ENCODE assay signal across 36 cellular contexts in genomic region chr11:6724013-6724412, GRCh38. TPM values are rescaled to one million over a fixed set of nuclear protein-coding genes. Genes with fewer than 3 reads are reported as not detected.
"Had no signal": no experiment of that assay in that cellular context is flagged by ENCODE, and none has a peak within 500 bp of the region (broad histone marks: within the 10 kb centered on the region; RNA-seq: fewer than 3 reads in every experiment).

No MANE protein-coding gene starts in this region.

- H3K36me3 ChIP-seq: adrenal gland, ascending aorta, cardiac muscle cell, left lung, ovary, thoracic aorta, vagina had no signal

- H3K27me3 Mint-ChIP-seq: activated CD4-positive, alpha-beta memory T cell treated with anti-CD3 and anti-CD28 coated beads for 36 hours; stimulated activated naive CD8-positive, alpha-beta T cell treated with anti-CD3 and anti-CD28 coated beads, Interleukin-15, Interleukin-2, amounts not matched to agents 100 ng/mL and 50 ng/mL, for 24 hours had no signal

- H3K27ac ChIP-seq: adrenal gland, ascending aorta, cardiac muscle cell, coronary artery, left lung, ovary, skin epidermis, thoracic aorta, upper lobe of left lung, vagina, VCaP had no signal

- H3K4me3 ChIP-seq: adrenal gland, ascending aorta, cardiac muscle cell, coronary artery, left lung, lung, mucosa of descending colon, ovary, skin epidermis, thoracic aorta, upper lobe of left lung, vagina had no signal

- H3K27me3 ChIP-seq: adrenal gland, ascending aorta, cardiac muscle cell, left lung, ovary, upper lobe of left lung, vagina had no signal

- H3K27ac Mint-ChIP-seq: activated naive CD4-positive, alpha-beta T cell treated with anti-CD3 and anti-CD28 coated beads, Interleukin-2, amount 50 U/mL, for 72 hours; activated T-helper 2 cell treated with anti-CD3 and anti-CD28 coated beads, Interferon-gamma antibody, Interleukin-2, Interleukin-4, amounts not matched to agents 10 μg/mL and 5 μg/mL and 100 μg/mL, durations not matched to agents 14 hours and 24 hours and 36 hours; brain; nephron progenitor cell; progenitor cell of endocrine pancreas; T-helper 1 cell treated with Interleukin-12 subunit alpha and Interleukin-12 subunit beta and Interleukin-4 antibody, amounts not matched to agents 30 μg/mL and 1 μg/mL, for 36 hours had no signal

- H3K4me1 Mint-ChIP-seq: nephron progenitor cell had no signal

- H3K9me3 ChIP-seq: adrenal gland, ascending aorta, left lung, mucosa of descending colon, ovary, thoracic aorta, upper lobe of left lung had no signal

- H3K4me3 Mint-ChIP-seq: activated CD4-positive, alpha-beta memory T cell treated with anti-CD3 and anti-CD28 coated beads for 36 hours; activated T-cell treated with anti-CD3 and anti-CD28 coated beads, Interleukin-2, amount 50 U/mL, for 4 hours; brain; nephron progenitor cell; stimulated activated naive CD8-positive, alpha-beta T cell treated with anti-CD3 and anti-CD28 coated beads, Interleukin-15, Interleukin-2, amounts not matched to agents 100 ng/mL and 50 ng/mL, for 24 hours had no signal

- H3K36me3 Mint-ChIP-seq: brain had no signal

- H3K4me1 ChIP-seq: adrenal gland, ascending aorta, upper lobe of left lung, vagina had no signal

- FAIRE-seq: frontal cortex, islet of Langerhans, TTC549 had no signal

- DNase-seq: activated CD4-positive, alpha-beta memory T cell treated with anti-CD3 and anti-CD28 coated beads for 36 hours; activated CD4-positive, alpha-beta T cell treated with anti-CD3 and anti-CD28 coated beads for 4 hours; activated T-cell treated with anti-CD3 and anti-CD28 coated beads, Interleukin-2, amount 50 U/mL, for 4 hours; adrenal gland; left lung; mucosa of descending colon; nephron progenitor cell; ovary; stimulated activated CD4-positive, alpha-beta T cell treated with anti-CD3 and anti-CD28 coated beads, Interleukin-12 subunit alpha, Interleukin-12 subunit beta, amount 100 ng/mL, for 4 hours; stimulated activated CD4-positive, alpha-beta T cell treated with anti-CD3 and anti-CD28 coated beads, Interleukin-4, amount 100 ng/mL, for 1 hour; SW 1271; T-helper 9 cell; upper lobe of left lung had no signal

RNA-seq across cellular contexts. Expression of gene OR2AG2, which starts 47.8 kb away (rescaled TPM):
- total RNA-seq: activated CD4-positive, alpha-beta memory T cell treated with anti-CD3 and anti-CD28 coated beads for 36 hours; activated naive CD4-positive, alpha-beta T cell treated with anti-CD3 and anti-CD28 coated beads, Interleukin-2, amount 50 U/mL, for 72 hours; myocyte; sciatic nerve; vagina had no signal

RNA-seq across cellular contexts. Expression of gene OR2AG1, which starts 58.8 kb away (rescaled TPM):
- total RNA-seq: activated CD4-positive, alpha-beta memory T cell treated with anti-CD3 and anti-CD28 coated beads for 36 hours; activated naive CD4-positive, alpha-beta T cell treated with anti-CD3 and anti-CD28 coated beads, Interleukin-2, amount 50 U/mL, for 72 hours; activated T-cell treated with anti-CD3 and anti-CD28 coated beads, Interleukin-2, amount 50 U/mL, for 4 hours; activated T-helper 2 cell treated with anti-CD3 and anti-CD28 coated beads, Interferon-gamma antibody, Interleukin-2, Interleukin-4, amounts not matched to agents 10 μg/mL and 5 μg/mL and 100 μg/mL, durations not matched to agents 14 hours and 24 hours and 36 hours; adrenal gland; ascending aorta; cardiac muscle cell; cerebellum; frontal cortex; left lung; lung; mesenteric fat pad; mucosa of descending colon; myocyte; ovary; progenitor cell of endocrine pancreas; renal cortical epithelial cell; sciatic nerve; subcutaneous adipose tissue; thoracic aorta; upper lobe of left lung; vagina had no signal
- polyA plus RNA-seq: adrenal gland, lung, ovary had no signal
